8 cellular contexts compared by ENCODE assay signal in the genomic region with DNA sequence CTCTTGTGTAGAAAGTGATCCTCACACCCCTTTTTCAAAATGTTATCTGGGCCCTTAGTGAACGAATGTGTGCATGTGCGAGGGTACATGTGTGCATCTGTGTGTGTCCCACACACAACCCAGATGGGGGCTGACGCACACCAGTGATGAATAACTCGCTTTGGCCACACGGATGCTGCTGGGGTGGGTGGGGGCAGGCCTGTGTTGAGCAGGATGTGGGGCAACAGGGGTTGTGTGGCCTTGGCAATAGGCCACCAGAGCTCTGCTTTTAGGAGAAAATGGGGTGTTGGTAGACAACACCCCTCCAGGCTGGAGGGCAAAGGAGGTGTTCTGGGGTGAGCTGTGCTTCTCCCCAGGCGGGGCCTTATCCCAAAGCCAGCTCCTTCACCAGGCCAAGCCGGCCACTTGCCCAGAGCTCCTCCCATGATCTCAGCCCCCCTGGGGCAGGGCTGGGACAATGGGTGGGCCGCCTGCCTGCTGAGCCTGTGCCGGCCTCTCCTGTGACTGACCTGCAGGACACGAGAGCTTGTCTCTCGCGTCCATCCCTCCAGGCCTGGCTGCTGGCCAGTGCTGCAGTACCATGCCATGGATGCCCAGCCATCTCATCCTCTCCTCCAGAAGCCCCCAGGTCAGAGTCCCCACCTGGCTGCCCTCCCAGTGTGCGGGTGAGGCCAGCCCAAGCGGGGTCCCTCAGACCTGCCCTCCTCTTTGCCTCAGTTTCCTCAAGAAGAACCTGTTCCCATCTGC. TPM values are rescaled to one million over a fixed set of nuclear protein-coding genes. Genes with fewer than 3 reads are reported as not detected.
DNase-seq lines count a peak whose midpoint lies in the region; ATAC-seq lines count a peak whose summit lies in the region.

No MANE protein-coding gene starts in this region.

- peak overlapping the region; percentile 90 for H3K4me3 ChIP-seq in SJCRH30
- H3K4me3 ChIP-seq in rectal smooth muscle tissue (ENCODE audit: low read length), result peak overlapping the region; percentile 77

- H3K4me1 ChIP-seq in SJCRH30, result peaks cover 31% of the 10 kb centered on the region
- H3K4me1 ChIP-seq in rectal smooth muscle tissue (ENCODE audit: control insufficient read depth, insufficient read depth, low read length), result peaks cover 27% of the 10 kb centered on the region

- no peak for ATAC-seq in GM18498 (IDR thresholded peaks at IDR 0.05; ENCODE audit: unreplicated experiment)

- H3K27me3 ChIP-seq in SJCRH30 (no peaks in the 10 kb centered on the region), rectal smooth muscle tissue (ENCODE audit: control insufficient read depth, insufficient read depth, low read length) (no peaks in the 10 kb centered on the region)

- intact Hi-C loops in posterior vena cava (cut with DNase I), result loop anchor here in 1 of 2 donors (2.0 kb wide), 1 partner anchor 15 kb away; no protein-coding TSS in a partner anchor

- H3K36me3 ChIP-seq in SJCRH30, result peaks cover 54% of the 10 kb centered on the region
- peaks cover 1% of the 10 kb centered on the region for H3K36me3 ChIP-seq in rectal smooth muscle tissue (ENCODE audit: control insufficient read depth, insufficient read depth, low read length)

- H3K9ac ChIP-seq in rectal smooth muscle tissue (ENCODE audit: low read length), result no peak overlapping the region

- H3K27ac ChIP-seq in SJCRH30, result peak overlapping the region; percentile 94
- H3K27ac ChIP-seq in rectal smooth muscle tissue (ENCODE audit: low read depth, low read length), result no peak overlapping the region

- no peaks in the 10 kb centered on the region for H3K9me3 ChIP-seq in SJCRH30 (replicated peaks)

- peak; percentile 17 for DNase-seq in COR-L47 (lab: John Stamatoyannopoulos, UW)
- DNase-seq in SJCRH30, result peak in 1 of 2 experiments; percentile 58
- peak; percentile 42 for DNase-seq in fibroblast of gingiva (ENCODE audit: low read depth)
- no peak for DNase-seq in DMS53 treated with DMSO at 0.1 percent for 48 hours (lab: John Stamatoyannopoulos, UW; ENCODE audit: unreplicated experiment)
- no peak for DNase-seq in posterior vena cava (ENCODE audit: low spot score)
- no peak for DNase-seq in islet precursor cell

RNA-seq across cellular contexts. Expression of a gene that starts 1.7 kb away (rescaled TPM):
- total RNA-seq in SJCRH30 (2014; rRNA removed; shearing (Covaris generic)), result 239 and 265 TPM in 2 replicates
- total RNA-seq in posterior vena cava, result 100 to 1,000 TPM in 1 of 2 donors, 10 to 100 TPM in 1; 94.9 to 121 TPM

RNA-seq across cellular contexts. Expression of a gene that starts 25.2 kb away (rescaled TPM):
- total RNA-seq in SJCRH30 (2014; rRNA removed; shearing (Covaris generic)), result 6.4 TPM in 2 replicates
- total RNA-seq in posterior vena cava, result 1 to 10 TPM in 1 of 2 donors, under 1 TPM in 1; 0.79 to 2.0 TPM

RNA-seq across cellular contexts. Expression of a gene that starts 25.6 kb away (rescaled TPM):
- 58.4 and 68.5 TPM in 2 replicates for total RNA-seq in SJCRH30 (2014; rRNA removed; shearing (Covaris generic))
- 100 to 1,000 TPM; 448 to 580 TPM for total RNA-seq in posterior vena cava

RNA-seq across cellular contexts. Expression of a gene that starts 37.8 kb away (rescaled TPM):
- total RNA-seq in SJCRH30 (2014; rRNA removed; shearing (Covaris generic)), result 3.0 and 6.2 TPM in 2 replicates
- total RNA-seq in posterior vena cava, result 10 to 100 TPM in 1 of 2 donors, 1 to 10 TPM in 1; 8.0 to 19.2 TPM

RNA-seq across cellular contexts. Expression of a gene that starts 45.0 kb away (rescaled TPM):
- 68.5 and 76.8 TPM in 2 replicates for total RNA-seq in SJCRH30 (2014; rRNA removed; shearing (Covaris generic))
- total RNA-seq in posterior vena cava, result 10 to 100 TPM; 52.1 to 52.6 TPM

Comparison
In these comparisons a context has a peak if more than half of its experiments do, and no peak if none do; other contexts are left out.
1. DNase-seq: peak in COR-L47 (single experiment) and fibroblast of gingiva (single experiment); none in DMS53 treated with DMSO at 0.1 percent for 48 hours (single experiment), posterior vena cava (single experiment) and islet precursor cell (single experiment).